ENCODE assay signal across 1 cellular context in the genomic region with DNA sequence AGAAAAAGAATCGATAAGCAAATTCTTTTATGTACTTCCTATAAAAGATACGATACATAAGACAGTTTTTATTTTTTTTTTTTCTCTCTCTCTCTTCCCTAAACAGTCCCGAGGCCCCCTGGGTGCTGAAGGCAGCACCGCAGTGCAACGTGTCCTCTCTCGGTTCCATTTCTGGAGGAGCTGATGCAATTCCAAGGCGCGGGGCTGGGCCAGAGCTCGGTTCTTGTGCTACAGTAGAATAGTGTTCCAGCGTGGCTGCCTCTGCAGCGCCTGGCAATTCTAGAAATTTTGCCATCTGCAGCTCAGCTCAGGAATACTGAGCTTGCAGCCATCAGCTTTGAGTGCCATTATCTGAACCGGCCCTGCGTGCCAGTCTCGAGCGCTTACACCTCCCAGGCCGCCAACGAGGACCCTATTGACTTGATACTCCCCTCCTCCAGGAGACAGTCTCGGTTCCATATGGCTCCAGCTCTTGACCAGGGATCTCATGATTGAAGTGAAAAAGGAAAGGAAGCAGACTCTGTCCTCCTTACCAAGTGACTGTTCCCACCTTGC.
TF ChIP-seq lines count a peak whose summit lies in the region.

No MANE protein-coding gene starts in this region.

TF ChIP-seq in GM12878, 131 proteins besides CTCF, POLR2A, EP300 and RAD21 (continued from another document):
- TF ChIP-seq, protein P1, sequence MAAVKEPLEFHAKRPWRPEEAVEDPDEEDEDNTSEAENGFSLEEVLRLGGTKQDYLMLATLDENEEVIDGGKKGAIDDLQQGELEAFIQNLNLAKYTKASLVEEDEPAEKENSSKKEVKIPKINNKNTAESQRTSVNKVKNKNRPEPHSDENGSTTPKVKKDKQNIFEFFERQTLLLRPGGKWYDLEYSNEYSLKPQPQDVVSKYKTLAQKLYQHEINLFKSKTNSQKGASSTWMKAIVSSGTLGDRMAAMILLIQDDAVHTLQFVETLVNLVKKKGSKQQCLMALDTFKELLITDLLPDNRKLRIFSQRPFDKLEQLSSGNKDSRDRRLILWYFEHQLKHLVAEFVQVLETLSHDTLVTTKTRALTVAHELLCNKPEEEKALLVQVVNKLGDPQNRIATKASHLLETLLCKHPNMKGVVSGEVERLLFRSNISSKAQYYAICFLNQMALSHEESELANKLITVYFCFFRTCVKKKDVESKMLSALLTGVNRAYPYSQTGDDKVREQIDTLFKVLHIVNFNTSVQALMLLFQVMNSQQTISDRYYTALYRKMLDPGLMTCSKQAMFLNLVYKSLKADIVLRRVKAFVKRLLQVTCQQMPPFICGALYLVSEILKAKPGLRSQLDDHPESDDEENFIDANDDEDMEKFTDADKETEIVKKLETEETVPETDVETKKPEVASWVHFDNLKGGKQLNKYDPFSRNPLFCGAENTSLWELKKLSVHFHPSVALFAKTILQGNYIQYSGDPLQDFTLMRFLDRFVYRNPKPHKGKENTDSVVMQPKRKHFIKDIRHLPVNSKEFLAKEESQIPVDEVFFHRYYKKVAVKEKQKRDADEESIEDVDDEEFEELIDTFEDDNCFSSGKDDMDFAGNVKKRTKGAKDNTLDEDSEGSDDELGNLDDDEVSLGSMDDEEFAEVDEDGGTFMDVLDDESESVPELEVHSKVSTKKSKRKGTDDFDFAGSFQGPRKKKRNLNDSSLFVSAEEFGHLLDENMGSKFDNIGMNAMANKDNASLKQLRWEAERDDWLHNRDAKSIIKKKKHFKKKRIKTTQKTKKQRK (IDR thresholded peaks at IDR 0.05; ENCODE audit: low read depth, low read length) = no peak
- no peak for TF ChIP-seq PAX5 (IDR thresholded peaks at IDR 0.05; ENCODE audit: borderline replicate concordance, low read depth, low read length)
- TF ChIP-seq SPI1 (IDR thresholded peaks at IDR 0.05; ENCODE audit: borderline replicate concordance, insufficient read depth, low read depth, low read length) = no peak
- TF ChIP-seq RCOR1 (conservative IDR thresholded peaks at IDR 0.05; ENCODE audit: low read depth, low read length) = no peak
- TF ChIP-seq, protein P2, sequence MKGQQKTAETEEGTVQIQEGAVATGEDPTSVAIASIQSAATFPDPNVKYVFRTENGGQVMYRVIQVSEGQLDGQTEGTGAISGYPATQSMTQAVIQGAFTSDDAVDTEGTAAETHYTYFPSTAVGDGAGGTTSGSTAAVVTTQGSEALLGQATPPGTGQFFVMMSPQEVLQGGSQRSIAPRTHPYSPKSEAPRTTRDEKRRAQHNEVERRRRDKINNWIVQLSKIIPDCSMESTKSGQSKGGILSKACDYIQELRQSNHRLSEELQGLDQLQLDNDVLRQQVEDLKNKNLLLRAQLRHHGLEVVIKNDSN (IDR thresholded peaks at IDR 0.05; ENCODE audit: borderline replicate concordance, extremely low read length, insufficient read depth, low read depth, low read length) = no peak
- TF ChIP-seq, protein P3, sequence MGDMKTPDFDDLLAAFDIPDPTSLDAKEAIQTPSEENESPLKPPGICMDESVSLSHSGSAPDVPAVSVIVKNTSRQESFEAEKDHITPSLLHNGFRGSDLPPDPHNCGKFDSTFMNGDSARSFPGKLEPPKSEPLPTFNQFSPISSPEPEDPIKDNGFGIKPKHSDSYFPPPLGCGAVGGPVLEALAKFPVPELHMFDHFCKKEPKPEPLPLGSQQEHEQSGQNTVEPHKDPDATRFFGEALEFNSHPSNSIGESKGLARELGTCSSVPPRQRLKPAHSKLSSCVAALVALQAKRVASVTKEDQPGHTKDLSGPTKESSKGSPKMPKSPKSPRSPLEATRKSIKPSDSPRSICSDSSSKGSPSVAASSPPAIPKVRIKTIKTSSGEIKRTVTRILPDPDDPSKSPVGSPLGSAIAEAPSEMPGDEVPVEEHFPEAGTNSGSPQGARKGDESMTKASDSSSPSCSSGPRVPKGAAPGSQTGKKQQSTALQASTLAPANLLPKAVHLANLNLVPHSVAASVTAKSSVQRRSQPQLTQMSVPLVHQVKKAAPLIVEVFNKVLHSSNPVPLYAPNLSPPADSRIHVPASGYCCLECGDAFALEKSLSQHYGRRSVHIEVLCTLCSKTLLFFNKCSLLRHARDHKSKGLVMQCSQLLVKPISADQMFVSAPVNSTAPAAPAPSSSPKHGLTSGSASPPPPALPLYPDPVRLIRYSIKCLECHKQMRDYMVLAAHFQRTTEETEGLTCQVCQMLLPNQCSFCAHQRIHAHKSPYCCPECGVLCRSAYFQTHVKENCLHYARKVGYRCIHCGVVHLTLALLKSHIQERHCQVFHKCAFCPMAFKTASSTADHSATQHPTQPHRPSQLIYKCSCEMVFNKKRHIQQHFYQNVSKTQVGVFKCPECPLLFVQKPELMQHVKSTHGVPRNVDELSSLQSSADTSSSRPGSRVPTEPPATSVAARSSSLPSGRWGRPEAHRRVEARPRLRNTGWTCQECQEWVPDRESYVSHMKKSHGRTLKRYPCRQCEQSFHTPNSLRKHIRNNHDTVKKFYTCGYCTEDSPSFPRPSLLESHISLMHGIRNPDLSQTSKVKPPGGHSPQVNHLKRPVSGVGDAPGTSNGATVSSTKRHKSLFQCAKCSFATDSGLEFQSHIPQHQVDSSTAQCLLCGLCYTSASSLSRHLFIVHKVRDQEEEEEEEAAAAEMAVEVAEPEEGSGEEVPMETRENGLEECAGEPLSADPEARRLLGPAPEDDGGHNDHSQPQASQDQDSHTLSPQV (IDR thresholded peaks at IDR 0.05) = no peak
- no peak for TF ChIP-seq MTA2 (IDR thresholded peaks at IDR 0.05; ENCODE audit: low read depth)
- no peak for TF ChIP-seq SMAD5 (IDR thresholded peaks at IDR 0.05; ENCODE audit: low read depth)
- TF ChIP-seq, protein P4, sequence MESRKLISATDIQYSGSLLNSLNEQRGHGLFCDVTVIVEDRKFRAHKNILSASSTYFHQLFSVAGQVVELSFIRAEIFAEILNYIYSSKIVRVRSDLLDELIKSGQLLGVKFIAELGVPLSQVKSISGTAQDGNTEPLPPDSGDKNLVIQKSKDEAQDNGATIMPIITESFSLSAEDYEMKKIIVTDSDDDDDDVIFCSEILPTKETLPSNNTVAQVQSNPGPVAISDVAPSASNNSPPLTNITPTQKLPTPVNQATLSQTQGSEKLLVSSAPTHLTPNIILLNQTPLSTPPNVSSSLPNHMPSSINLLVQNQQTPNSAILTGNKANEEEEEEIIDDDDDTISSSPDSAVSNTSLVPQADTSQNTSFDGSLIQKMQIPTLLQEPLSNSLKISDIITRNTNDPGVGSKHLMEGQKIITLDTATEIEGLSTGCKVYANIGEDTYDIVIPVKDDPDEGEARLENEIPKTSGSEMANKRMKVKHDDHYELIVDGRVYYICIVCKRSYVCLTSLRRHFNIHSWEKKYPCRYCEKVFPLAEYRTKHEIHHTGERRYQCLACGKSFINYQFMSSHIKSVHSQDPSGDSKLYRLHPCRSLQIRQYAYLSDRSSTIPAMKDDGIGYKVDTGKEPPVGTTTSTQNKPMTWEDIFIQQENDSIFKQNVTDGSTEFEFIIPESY (IDR thresholded peaks at IDR 0.05) = no peak
- TF ChIP-seq, protein P5, sequence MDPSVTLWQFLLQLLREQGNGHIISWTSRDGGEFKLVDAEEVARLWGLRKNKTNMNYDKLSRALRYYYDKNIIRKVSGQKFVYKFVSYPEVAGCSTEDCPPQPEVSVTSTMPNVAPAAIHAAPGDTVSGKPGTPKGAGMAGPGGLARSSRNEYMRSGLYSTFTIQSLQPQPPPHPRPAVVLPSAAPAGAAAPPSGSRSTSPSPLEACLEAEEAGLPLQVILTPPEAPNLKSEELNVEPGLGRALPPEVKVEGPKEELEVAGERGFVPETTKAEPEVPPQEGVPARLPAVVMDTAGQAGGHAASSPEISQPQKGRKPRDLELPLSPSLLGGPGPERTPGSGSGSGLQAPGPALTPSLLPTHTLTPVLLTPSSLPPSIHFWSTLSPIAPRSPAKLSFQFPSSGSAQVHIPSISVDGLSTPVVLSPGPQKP (IDR thresholded peaks at IDR 0.05; ENCODE audit: low read depth, low read length) = no peak
